In the genomic region with DNA sequence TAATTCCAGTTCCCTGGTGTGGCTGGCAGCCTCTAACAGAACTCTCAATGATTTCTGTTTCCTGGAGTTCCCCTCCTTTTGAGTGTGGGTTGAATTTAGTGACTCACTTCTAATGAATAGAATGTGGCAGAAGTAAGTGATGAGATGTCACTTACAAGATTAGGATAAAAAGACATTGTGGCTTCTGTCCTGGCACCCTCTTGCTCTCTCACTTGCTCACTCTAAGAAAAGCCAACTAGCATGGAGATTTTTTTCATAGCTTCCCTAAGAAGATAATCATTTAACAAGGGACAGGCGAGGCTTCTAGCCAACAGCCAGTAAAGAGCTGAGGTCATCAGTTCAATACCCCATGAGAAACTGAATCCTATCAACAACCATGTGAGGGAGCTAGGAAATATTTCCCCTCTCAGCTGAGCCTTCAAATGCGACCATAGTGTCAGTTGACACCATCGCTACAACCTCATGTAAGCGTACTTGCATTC, we compare ENCODE assay signal across 8 cellular contexts.
A peak's percentile ranks its signal among the peaks of the same experiment; 100 is the strongest.
DNase-seq lines count a peak whose midpoint lies in the region; ATAC-seq and TF ChIP-seq lines count a peak whose summit lies in the region.
"Had no signal": no experiment of that assay in that cellular context is flagged by ENCODE, and none has a peak within 500 bp of the region (broad histone marks: within the 10 kb centered on the region; RNA-seq: fewer than 3 reads in every experiment).

No MANE protein-coding gene starts in this region.

- peak; percentile 26 for ATAC-seq in GM18498 (IDR thresholded peaks at IDR 0.05; ENCODE audit: unreplicated experiment)
- ATAC-seq in HG02763 (IDR thresholded peaks at IDR 0.05; ENCODE audit: unreplicated experiment), result no peak

- TF ChIP-seq CTCF in HFF-Myc (IDR thresholded peaks at IDR 0.05; ENCODE audit: low read depth, low read length, missing control alignments), result no peak

- H3K27me3 Mint-ChIP-seq in T-helper 1 cell treated with Interleukin-12 subunit alpha and Interleukin-12 subunit beta and Interleukin-4 antibody, amounts not matched to agents 30 μg/mL and 1 μg/mL, for 36 hours (ENCODE audit: low read depth), result no peaks in the 10 kb centered on the region

- no peaks in the 10 kb centered on the region for H3K36me3 Mint-ChIP-seq in T-helper 1 cell treated with Interleukin-12 subunit alpha and Interleukin-12 subunit beta and Interleukin-4 antibody, amounts not matched to agents 30 μg/mL and 1 μg/mL, for 36 hours (ENCODE audit: low read depth)

- WGBS in mesodermal cell (ENCODE audit: insufficient coverage in 2 of 2), 2 experiments, result 50 to 60% methylated on average over 1 of the region's 4 CpGs

- H3K4me3 ChIP-seq in HFF-Myc (replicated peaks; ENCODE audit: low read depth, low read length), result no peak overlapping the region
- no peak overlapping the region for H3K4me3 ChIP-seq in mesodermal cell (ENCODE audit: extremely low read depth, insufficient read depth, low read length, poor library complexity, severe bottlenecking)
- H3K4me3 ChIP-seq: lower lobe of right lung had no signal

- peaks cover 8% of the 10 kb centered on the region for H3K9me3 Mint-ChIP-seq in T-helper 1 cell treated with Interleukin-12 subunit alpha and Interleukin-12 subunit beta and Interleukin-4 antibody, amounts not matched to agents 30 μg/mL and 1 μg/mL, for 36 hours

- H3K4me1 ChIP-seq in mesodermal cell (ENCODE audit: control insufficient read depth, insufficient read depth, low read length, poor library complexity, severe bottlenecking), result peaks cover 6% of the 10 kb centered on the region
- H3K4me1 ChIP-seq: lower lobe of right lung had no signal

- DNase-seq in HFF-Myc (ENCODE audit: extremely low read depth, low read depth) (peak; percentile 14), ureter (ENCODE audit: low spot score) (no peak), NOMO-1 treated with dmso at 0.1 percent for 144 hours (lab: John Stamatoyannopoulos, UW; ENCODE audit: unreplicated experiment) (no peak)
- DNase-seq: lower lobe of right lung had no signal

- peak overlapping the region; percentile 65 for H3K27ac ChIP-seq in mesodermal cell (ENCODE audit: low read depth, low read length, severe bottlenecking)
- H3K27ac ChIP-seq: lower lobe of right lung had no signal

- H3K9me3 ChIP-seq in mesodermal cell (ENCODE audit: control insufficient read depth, low read length), result peaks cover 3% of the 10 kb centered on the region
- H3K9me3 ChIP-seq: lower lobe of right lung had no signal

- H3K4me1 Mint-ChIP-seq in T-helper 1 cell treated with Interleukin-12 subunit alpha and Interleukin-12 subunit beta and Interleukin-4 antibody, amounts not matched to agents 30 μg/mL and 1 μg/mL, for 36 hours (ENCODE audit: low read depth), result peaks cover 11% of the 10 kb centered on the region

- peak overlapping the region; percentile 57 for H3K27ac Mint-ChIP-seq in T-helper 1 cell treated with Interleukin-12 subunit alpha and Interleukin-12 subunit beta and Interleukin-4 antibody, amounts not matched to agents 30 μg/mL and 1 μg/mL, for 36 hours

- H3K4me3 Mint-ChIP-seq in T-helper 1 cell treated with Interleukin-12 subunit alpha and Interleukin-12 subunit beta and Interleukin-4 antibody, amounts not matched to agents 30 μg/mL and 1 μg/mL, for 36 hours, result no peak overlapping the region

- no peaks in the 10 kb centered on the region for H3K36me3 ChIP-seq in mesodermal cell (ENCODE audit: control insufficient read depth, insufficient read depth, low read length)
- H3K36me3 ChIP-seq: lower lobe of right lung had no signal
